19 cellular contexts compared by ENCODE assay signal in genomic region chr22:41521166-41521565, GRCh38. TPM values are rescaled to one million over a fixed set of nuclear protein-coding genes. Genes with fewer than 3 reads are reported as not detected.
DNase-seq lines count a peak whose midpoint lies in the region; ATAC-seq and TF ChIP-seq lines count a peak whose summit lies in the region.
"Had no signal": no experiment of that assay in that cellular context is flagged by ENCODE, and none has a peak within 500 bp of the region (broad histone marks: within the 10 kb centered on the region; RNA-seq: fewer than 3 reads in every experiment).

No MANE protein-coding gene starts in this region.

- no peak for TF ChIP-seq CTCF in 22Rv1 (IDR thresholded peaks at IDR 0.05)
- no peak for TF ChIP-seq CTCF in testis (IDR thresholded peaks at IDR 0.05)
- no peak for TF ChIP-seq CTCF in transverse colon (IDR thresholded peaks at IDR 0.05)

- intact Hi-C loops in testis (cut with DNase I; ENCODE audit: low total_unique reads) (no loop called here), transverse colon (cut with DNase I; ENCODE audit: low total_unique reads) (no loop called here)

- H3K27me3 ChIP-seq in testis (no peaks in the 10 kb centered on the region), transverse colon (no peaks in the 10 kb centered on the region)
- H3K27me3 ChIP-seq: SJSA1 had no signal

- in situ Hi-C loops in transverse colon (cut with MboI; ENCODE audit: low pct_ligation_motif_present in 1 of 4, low pct_unique_long_range_greater_than_20kb in 1 of 4, low sequenced_read_pairs in 3 of 4): no loop called here

- H3K36me3 ChIP-seq in testis (ENCODE audit: low read depth, missing control alignments): no peaks in the 10 kb centered on the region
- H3K36me3 ChIP-seq in transverse colon: peaks cover 0 to 24% (median 9%) of the 10 kb centered on the region in 4 donors

- peak; percentile 78 for DNase-seq in DMS 273 (lab: John Stamatoyannopoulos, UW; ENCODE audit: unreplicated experiment)
- DNase-seq in NCI-H524 (lab: John Stamatoyannopoulos, UW): peak; percentile 66 to 81
- peak; percentile 24 for DNase-seq in cerebellar cortex (ENCODE audit: low spot score)
- DNase-seq in testis: no peak
- no peak for DNase-seq in transverse colon
- no peak for DNase-seq in NCI-H1930 (lab: John Stamatoyannopoulos, UW)
- DNase-seq: AML-193, HCEC 1CT, IMR-90, NCI-H1417, NCI-H2029 treated with DMSO at 0.1 percent for 48 hours, NCI-H82, PC-3 had no signal

- TF ChIP-seq EP300 in transverse colon (IDR thresholded peaks at IDR 0.05; ENCODE audit: low read depth): no peak

- peak overlapping the region; percentile 36 for H3K27ac ChIP-seq in 22Rv1
- no peak overlapping the region for H3K27ac ChIP-seq in testis
- H3K27ac ChIP-seq in transverse colon: no peak overlapping the region
- H3K27ac ChIP-seq: C4-2B, SJSA1 had no signal

- H3K9me3 ChIP-seq in testis (no peaks in the 10 kb centered on the region), transverse colon (no peaks in the 10 kb centered on the region)
- H3K9me3 ChIP-seq: SJSA1 had no signal

- TF ChIP-seq POLR2A in testis (IDR thresholded peaks at IDR 0.05) (no peak), transverse colon (IDR thresholded peaks at IDR 0.05) (no peak)

- H3K4me1 ChIP-seq in testis: peaks cover 29% of the 10 kb centered on the region
- H3K4me1 ChIP-seq in transverse colon: peaks cover 13 to 30% (median 22%) of the 10 kb centered on the region in 4 donors
- H3K4me1 ChIP-seq: SJSA1 had no signal

- H3K4me3 ChIP-seq in testis (no peak overlapping the region), transverse colon (no peak overlapping the region)
- H3K4me3 ChIP-seq: GM23338, SJSA1 had no signal

- no peak for ATAC-seq in activated CD4-positive, CD25-positive, alpha-beta regulatory T cell treated with anti-CD3 and anti-CD28 coated beads, Interleukin-2, amount 50 U/mL, for 24 hours
- ATAC-seq: GM23338, PC-3 had no signal

- WGBS in testis, 2 donors: 86 to 88% methylated on average over 3 of the region's 3 CpGs
- WGBS in transverse colon (ENCODE audit: low coverage in 1 of 2), 2 donors: 89 to 100% methylated on average over 3 of the region's 3 CpGs

RNA-seq across cellular contexts. Expression of gene POLR3H, which starts 23.1 kb away (rescaled TPM):
- total RNA-seq in testis: 10 to 100 TPM; 23.3 to 24.6 TPM
- polyA plus RNA-seq in testis (ENCODE audit: insufficient read depth, low read depth, low replicate concordance): 38.9 TPM
- 1 to 10 TPM; 5.6 to 8.4 (median 7.0) TPM for total RNA-seq in transverse colon

RNA-seq across cellular contexts. Expression of gene CSDC2, which starts 39.6 kb away (rescaled TPM):
- total RNA-seq in testis: 10 to 100 TPM; 76.5 to 87.0 TPM
- polyA plus RNA-seq in testis (ENCODE audit: insufficient read depth, low read depth, low replicate concordance): 50.1 TPM
- total RNA-seq in transverse colon: 1 to 10 TPM; 1.2 to 7.1 (median 2.8) TPM
- total RNA-seq: NCI-H460, PC-3, SJSA1 had no signal

RNA-seq across cellular contexts. Expression of gene ACO2, which starts 52.2 kb away (rescaled TPM):
- total RNA-seq in testis: 100 to 1,000 TPM; 133 to 178 TPM
- 113 TPM for polyA plus RNA-seq in testis (ENCODE audit: insufficient read depth, low read depth, low replicate concordance)
- total RNA-seq in transverse colon: 100 to 1,000 TPM; 164 to 351 (median 255) TPM

RNA-seq across cellular contexts. Expression of gene PHF5A, which starts 52.7 kb away (rescaled TPM):
- total RNA-seq in testis (10 to 100 TPM; 33.7 to 35.1 TPM), transverse colon (10 to 100 TPM in 3 of 4 donors, 1 to 10 TPM in 1; 3.0 to 33.9 (median 25.0) TPM)
- polyA plus RNA-seq in testis (ENCODE audit: insufficient read depth, low read depth, low replicate concordance): 42.8 TPM

Comparison
In these comparisons a context has a peak if more than half of its experiments do, and no peak if none do; other contexts are left out.
1. DNase-seq: peak in DMS 273 (single experiment), NCI-H524 (2 of 2) and cerebellar cortex (single experiment); none in testis (single experiment), transverse colon (single experiment) and NCI-H1930 (0 of 2).
2. RNA of gene CSDC2, which starts 39.6 kb away (total RNA-seq): 76.5 to 87.0 TPM in testis; 1.2 to 7.1 TPM in transverse colon; every median in the first group is over 4 times any median in the second.